8 cellular contexts compared by ENCODE assay signal in genomic region chr7:90920336-90920735, GRCh38.
"Had no signal": no experiment of that assay in that cellular context is flagged by ENCODE, and none has a peak within 500 bp of the region (broad histone marks: within the 10 kb centered on the region; RNA-seq: fewer than 3 reads in every experiment).

No MANE protein-coding gene starts in this region.

- H3K27ac ChIP-seq: GM23248, HL-60 had no signal

- ATAC-seq: HCT116, HepG2 had no signal

- FAIRE-seq: HepG2 had no signal

- H3K4me3 ChIP-seq: GM23248, HAP-1 had no signal

- H3K36me3 ChIP-seq: HAP-1 had no signal

- H3K4me1 ChIP-seq: HAP-1 had no signal

- DNase-seq: GM23248, GOT3, H7, HFFc6 had no signal
